Comparison of ENCODE assay signal across 1 cellular context in genomic region chr18:3051718-3052410, GRCh38.
TF ChIP-seq lines count a peak whose summit lies in the region.

No MANE protein-coding gene starts in this region.

TF ChIP-seq in HepG2, 621 proteins besides CTCF, POLR2A, EP300 and RAD21 (continued from another document and continues in another):
- TF ChIP-seq GATAD2A (CRISPR knock-in tag; IDR thresholded peaks at IDR 0.05) (peak; percentile 99), FOXO1 (CRISPR knock-in tag; IDR thresholded peaks at IDR 0.05) (peak; percentile 97), ZNF383 (CRISPR knock-in tag; IDR thresholded peaks at IDR 0.05; ENCODE audit: borderline replicate concordance) (no peak), AGO1 (IDR thresholded peaks at IDR 0.05; ENCODE audit: low read depth, low read length, poor library complexity, severe bottlenecking) (no peak), SNRNP70 (IDR thresholded peaks at IDR 0.05; ENCODE audit: low read depth, low read length) (no peak), ZNF839 (CRISPR knock-in tag; IDR thresholded peaks at IDR 0.05; ENCODE audit: borderline replicate concordance) (no peak), ASH2L (IDR thresholded peaks at IDR 0.05; ENCODE audit: insufficient read length, low read depth, low read length) (peak; percentile 77), ZNF253 (CRISPR knock-in tag; IDR thresholded peaks at IDR 0.05; ENCODE audit: borderline replicate concordance) (no peak), NFYB (CRISPR knock-in tag; IDR thresholded peaks at IDR 0.05) (no peak), ZNF142 (CRISPR knock-in tag; IDR thresholded peaks at IDR 0.05) (no peak), RERE (CRISPR knock-in tag; IDR thresholded peaks at IDR 0.05; ENCODE audit: low read depth) (peak; percentile 93), NFATC3 (CRISPR knock-in tag; IDR thresholded peaks at IDR 0.05) (no peak), ZNF549 (CRISPR knock-in tag; IDR thresholded peaks at IDR 0.05) (no peak), CENPX (CRISPR knock-in tag; IDR thresholded peaks at IDR 0.05) (no peak), HMG20B (CRISPR knock-in tag; conservative IDR thresholded peaks at IDR 0.05) (peak; percentile 91), HDAC2 (CRISPR knock-in tag; IDR thresholded peaks at IDR 0.05) (peak; percentile 93), ZNF362 (CRISPR knock-in tag; IDR thresholded peaks at IDR 0.05; ENCODE audit: borderline replicate concordance) (peak; percentile 98), ZNF280D (CRISPR knock-in tag; IDR thresholded peaks at IDR 0.05) (peak; percentile 54; the same call in 1 of the 2 replicates), KMT2B (CRISPR knock-in tag; IDR thresholded peaks at IDR 0.05) (0 out of 2 replicates have a peak, but pooled peaks have one; percentile 28), HNRNPK (IDR thresholded peaks at IDR 0.05; ENCODE audit: low read depth, low read length, poor library complexity, severe bottlenecking) (no peak), JUND (CRISPR knock-in tag; IDR thresholded peaks at IDR 0.05) (peak; percentile 54; the same call in 1 of the 2 replicates), SOX13 (IDR thresholded peaks at IDR 0.05) (peak; percentile 99), SOX13 (CRISPR knock-in tag; conservative IDR thresholded peaks at IDR 0.05 in 1 of 2, IDR thresholded peaks at IDR 0.05 in 1 of 2) (peak in 1 of 2 experiments; percentile 99; a peak in 2 of 4 replicates), ZFP36L1 (CRISPR knock-in tag; IDR thresholded peaks at IDR 0.05) (0 out of 2 replicates have a peak, but pooled peaks have one; percentile 45), POLR2AphosphoS5 (IDR thresholded peaks at IDR 0.05; ENCODE audit: low read depth, low read length) (no peak), STAG1 (CRISPR knock-in tag; IDR thresholded peaks at IDR 0.05) (peak; percentile 26), ZFP41 (CRISPR knock-in tag; IDR thresholded peaks at IDR 0.05; ENCODE audit: borderline replicate concordance) (no peak), NBN (conservative IDR thresholded peaks at IDR 0.05) (no peak), PPARG (CRISPR knock-in tag; conservative IDR thresholded peaks at IDR 0.05) (peak; percentile 85), DMAP1 (CRISPR knock-in tag; IDR thresholded peaks at IDR 0.05) (peak; percentile 89), ZKSCAN8 (CRISPR knock-in tag; IDR thresholded peaks at IDR 0.05; ENCODE audit: borderline replicate concordance) (peak; percentile 86), KDM5A (IDR thresholded peaks at IDR 0.05; ENCODE audit: borderline replicate concordance, low read length) (no peak), PRMT3 (CRISPR knock-in tag; IDR thresholded peaks at IDR 0.05; ENCODE audit: borderline replicate concordance, low read depth) (no peak), SP1 (IDR thresholded peaks at IDR 0.05) (no peak), SP1 (CRISPR knock-in tag; IDR thresholded peaks at IDR 0.05) (peak; percentile 51; the same call in 1 of the 2 replicates), HNF4A (CRISPR knock-in tag; IDR thresholded peaks at IDR 0.05) (peak; percentile 97), BATF2 (CRISPR knock-in tag; IDR thresholded peaks at IDR 0.05) (no peak), ZNF432 (CRISPR knock-in tag; IDR thresholded peaks at IDR 0.05; ENCODE audit: borderline replicate concordance) (no peak), SIX1 (CRISPR knock-in tag; IDR thresholded peaks at IDR 0.05; ENCODE audit: borderline replicate concordance) (peak; percentile 72; the same call in 1 of the 2 replicates), ZZZ3 (CRISPR knock-in tag; IDR thresholded peaks at IDR 0.05; ENCODE audit: borderline replicate concordance) (no peak), TIGD3 (CRISPR knock-in tag; IDR thresholded peaks at IDR 0.05; ENCODE audit: borderline replicate concordance) (no peak), TEAD2 (CRISPR knock-in tag; IDR thresholded peaks at IDR 0.05) (no peak), KDM6A (CRISPR knock-in tag; IDR thresholded peaks at IDR 0.05; ENCODE audit: low read depth) (peak; percentile 88), RFXAP (CRISPR knock-in tag; IDR thresholded peaks at IDR 0.05; ENCODE audit: borderline replicate concordance) (0 out of 2 replicates have a peak, but pooled peaks have one; percentile 50), MAX (IDR thresholded peaks at IDR 0.05) (peak; percentile 78), ZNF251 (CRISPR knock-in tag; IDR thresholded peaks at IDR 0.05) (no peak), ZNF224 (CRISPR knock-in tag; IDR thresholded peaks at IDR 0.05) (no peak), ZNF772 (CRISPR knock-in tag; IDR thresholded peaks at IDR 0.05) (0 out of 2 replicates have a peak, but pooled peaks have one; percentile 56)
